Comparison of ENCODE assay signal across 1 cellular context in the genomic region with DNA sequence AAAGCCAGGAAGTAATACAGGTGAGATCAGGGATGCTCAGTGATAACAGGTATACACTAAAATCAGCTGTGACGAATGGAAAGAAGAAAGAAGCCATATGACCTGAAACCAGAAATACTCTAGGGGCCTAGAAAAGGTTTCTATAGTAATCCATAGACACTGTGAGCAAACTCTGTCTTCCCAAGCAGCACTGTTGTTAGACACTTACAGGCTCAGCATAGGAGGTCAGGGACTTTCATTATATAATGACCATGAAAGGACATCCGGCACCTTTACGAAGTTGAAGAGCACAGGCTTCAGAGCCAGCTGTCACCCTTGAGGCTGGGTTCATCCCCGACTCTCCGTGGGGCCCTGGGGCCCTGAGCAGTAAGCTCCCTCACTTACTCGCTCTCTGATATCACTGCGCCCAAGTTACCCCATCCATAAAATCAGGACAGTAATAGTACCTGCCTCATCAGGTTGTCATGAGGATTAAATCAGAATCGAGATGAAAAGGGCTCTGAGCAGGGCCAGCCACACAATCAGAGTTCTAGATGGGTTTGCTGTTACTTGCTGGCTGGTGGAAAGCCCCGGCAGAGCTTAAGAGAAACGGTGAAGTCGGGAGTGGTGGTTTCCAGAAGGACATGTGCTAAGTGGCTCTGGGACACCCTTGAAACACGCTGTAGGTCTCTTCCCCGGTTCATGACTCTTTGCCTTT.
TF ChIP-seq lines count a peak whose summit lies in the region.

No MANE protein-coding gene starts in this region.

TF ChIP-seq in GM23338, 12 proteins besides CTCF, POLR2A, EP300 and RAD21 (continued from another document):
- TF ChIP-seq, protein P1, sequence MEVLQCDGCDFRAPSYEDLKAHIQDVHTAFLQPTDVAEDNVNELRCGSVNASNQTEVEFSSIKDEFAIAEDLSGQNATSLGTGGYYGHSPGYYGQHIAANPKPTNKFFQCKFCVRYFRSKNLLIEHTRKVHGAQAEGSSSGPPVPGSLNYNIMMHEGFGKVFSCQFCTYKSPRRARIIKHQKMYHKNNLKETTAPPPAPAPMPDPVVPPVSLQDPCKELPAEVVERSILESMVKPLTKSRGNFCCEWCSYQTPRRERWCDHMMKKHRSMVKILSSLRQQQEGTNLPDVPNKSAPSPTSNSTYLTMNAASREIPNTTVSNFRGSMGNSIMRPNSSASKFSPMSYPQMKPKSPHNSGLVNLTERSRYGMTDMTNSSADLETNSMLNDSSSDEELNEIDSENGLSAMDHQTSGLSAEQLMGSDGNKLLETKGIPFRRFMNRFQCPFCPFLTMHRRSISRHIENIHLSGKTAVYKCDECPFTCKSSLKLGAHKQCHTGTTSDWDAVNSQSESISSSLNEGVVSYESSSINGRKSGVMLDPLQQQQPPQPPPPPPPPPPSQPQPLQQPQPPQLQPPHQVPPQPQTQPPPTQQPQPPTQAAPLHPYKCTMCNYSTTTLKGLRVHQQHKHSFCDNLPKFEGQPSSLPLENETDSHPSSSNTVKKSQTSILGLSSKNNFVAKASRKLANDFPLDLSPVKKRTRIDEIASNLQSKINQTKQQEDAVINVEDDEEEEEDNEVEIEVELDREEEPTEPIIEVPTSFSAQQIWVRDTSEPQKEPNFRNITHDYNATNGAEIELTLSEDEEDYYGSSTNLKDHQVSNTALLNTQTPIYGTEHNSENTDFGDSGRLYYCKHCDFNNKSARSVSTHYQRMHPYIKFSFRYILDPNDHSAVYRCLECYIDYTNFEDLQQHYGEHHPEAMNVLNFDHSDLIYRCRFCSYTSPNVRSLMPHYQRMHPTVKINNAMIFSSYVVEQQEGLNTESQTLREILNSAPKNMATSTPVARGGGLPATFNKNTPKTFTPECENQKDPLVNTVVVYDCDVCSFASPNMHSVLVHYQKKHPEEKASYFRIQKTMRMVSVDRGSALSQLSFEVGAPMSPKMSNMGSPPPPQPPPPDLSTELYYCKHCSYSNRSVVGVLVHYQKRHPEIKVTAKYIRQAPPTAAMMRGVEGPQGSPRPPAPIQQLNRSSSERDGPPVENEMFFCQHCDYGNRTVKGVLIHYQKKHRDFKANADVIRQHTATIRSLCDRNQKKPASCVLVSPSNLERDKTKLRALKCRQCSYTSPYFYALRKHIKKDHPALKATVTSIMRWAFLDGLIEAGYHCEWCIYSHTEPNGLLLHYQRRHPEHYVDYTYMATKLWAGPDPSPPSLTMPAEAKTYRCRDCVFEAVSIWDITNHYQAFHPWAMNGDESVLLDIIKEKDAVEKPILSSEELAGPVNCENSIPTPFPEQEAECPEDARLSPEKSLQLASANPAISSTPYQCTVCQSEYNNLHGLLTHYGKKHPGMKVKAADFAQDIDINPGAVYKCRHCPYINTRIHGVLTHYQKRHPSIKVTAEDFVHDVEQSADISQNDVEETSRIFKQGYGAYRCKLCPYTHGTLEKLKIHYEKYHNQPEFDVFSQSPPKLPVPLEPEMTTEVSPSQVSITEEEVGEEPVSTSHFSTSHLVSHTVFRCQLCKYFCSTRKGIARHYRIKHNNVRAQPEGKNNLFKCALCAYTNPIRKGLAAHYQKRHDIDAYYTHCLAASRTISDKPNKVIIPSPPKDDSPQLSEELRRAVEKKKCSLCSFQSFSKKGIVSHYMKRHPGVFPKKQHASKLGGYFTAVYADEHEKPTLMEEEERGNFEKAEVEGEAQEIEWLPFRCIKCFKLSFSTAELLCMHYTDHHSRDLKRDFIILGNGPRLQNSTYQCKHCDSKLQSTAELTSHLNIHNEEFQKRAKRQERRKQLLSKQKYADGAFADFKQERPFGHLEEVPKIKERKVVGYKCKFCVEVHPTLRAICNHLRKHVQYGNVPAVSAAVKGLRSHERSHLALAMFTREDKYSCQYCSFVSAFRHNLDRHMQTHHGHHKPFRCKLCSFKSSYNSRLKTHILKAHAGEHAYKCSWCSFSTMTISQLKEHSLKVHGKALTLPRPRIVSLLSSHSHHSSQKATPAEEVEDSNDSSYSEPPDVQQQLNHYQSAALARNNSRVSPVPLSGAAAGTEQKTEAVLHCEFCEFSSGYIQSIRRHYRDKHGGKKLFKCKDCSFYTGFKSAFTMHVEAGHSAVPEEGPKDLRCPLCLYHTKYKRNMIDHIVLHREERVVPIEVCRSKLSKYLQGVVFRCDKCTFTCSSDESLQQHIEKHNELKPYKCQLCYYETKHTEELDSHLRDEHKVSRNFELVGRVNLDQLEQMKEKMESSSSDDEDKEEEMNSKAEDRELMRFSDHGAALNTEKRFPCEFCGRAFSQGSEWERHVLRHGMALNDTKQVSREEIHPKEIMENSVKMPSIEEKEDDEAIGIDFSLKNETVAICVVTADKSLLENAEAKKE (CRISPR knock-in tag; IDR thresholded peaks at IDR 0.05) = no peak
- TF ChIP-seq EZH2phosphoT487 (IDR thresholded peaks at IDR 0.05; ENCODE audit: unreplicated experiment) = no peak
